Comparison of ENCODE assay signal across 11 cellular contexts in genomic region chr7:120990468-120991118, GRCh38. TPM values are rescaled to one million over a fixed set of nuclear protein-coding genes. Genes with fewer than 3 reads are reported as not detected.
A peak's percentile ranks its signal among the peaks of the same experiment; 100 is the strongest.
DNase-seq lines count a peak whose midpoint lies in the region; ATAC-seq and TF ChIP-seq lines count a peak whose summit lies in the region.
"Had no signal": no experiment of that assay in that cellular context is flagged by ENCODE, and none has a peak within 500 bp of the region (broad histone marks: within the 10 kb centered on the region; RNA-seq: fewer than 3 reads in every experiment).

No MANE protein-coding gene starts in this region.

- H3K4me2 ChIP-seq in PC-3 (ENCODE audit: low read length) (peak overlapping the region; percentile 95), hepatocyte (peak overlapping the region; percentile 86)

- H3K27ac ChIP-seq in PC-3 (ENCODE audit: low read length): no peak overlapping the region
- H3K27ac ChIP-seq in hepatocyte: peak overlapping the region; percentile 89
- H3K27ac ChIP-seq in spleen: peak overlapping the region in 7 of 8 donors; percentile 79 to 87 (median 84)
- H3K27ac ChIP-seq in A673 (ENCODE audit: low read depth, low read length, poor library complexity, severe bottlenecking): no peak overlapping the region

- H3K4me1 ChIP-seq in PC-3 (ENCODE audit: insufficient read depth, low read length): peaks cover 40% of the 10 kb centered on the region
- H3K4me1 ChIP-seq in hepatocyte (ENCODE audit: insufficient read depth): peaks cover 3% of the 10 kb centered on the region
- peaks cover 9 to 69% (median 34%) of the 10 kb centered on the region in 6 donors for H3K4me1 ChIP-seq in spleen
- peaks cover 44% of the 10 kb centered on the region for H3K4me1 ChIP-seq in A673 (ENCODE audit: insufficient read depth, low read length, poor library complexity, severe bottlenecking)

- CTCF ChIA-PET in PC-3 (lab: Charles Lee): interaction anchor here (0.5 to 0.7 kb wide), 2 partner anchors 208 to 615 kb away, joined by 3 to 4 read pairs; no protein-coding TSS in a partner anchor
- CTCF ChIA-PET in A673 (lab: Charles Lee): no interaction called here

- ATAC-seq in PC-3 (no peak), HG02759 (IDR thresholded peaks at IDR 0.05; ENCODE audit: unreplicated experiment) (no peak)
- ATAC-seq: Panc1, WTC11 had no signal

- H4K20me1 ChIP-seq in PC-3 (ENCODE audit: low read length) (no peaks in the 10 kb centered on the region), hepatocyte (ENCODE audit: insufficient read depth, poor library complexity, severe bottlenecking) (no peaks in the 10 kb centered on the region)

- H3K9me2 ChIP-seq in PC-3 (replicated peaks; ENCODE audit: low read length) (no peaks in the 10 kb centered on the region), hepatocyte (replicated peaks; ENCODE audit: insufficient read depth) (no peaks in the 10 kb centered on the region)

- POLR2A ChIA-PET in PC-3 (lab: Charles Lee; ENCODE audit: unreplicated experiment) (no interaction called here), A673 (lab: Charles Lee; ENCODE audit: low non-redundant PET) (no interaction called here)

- WGBS in hepatocyte (ENCODE audit: low lambda C conversion rate, missing lambda C conversion rate): 59% methylated on average over 6 of the region's 6 CpGs
- 37 to 84% (median 66%) methylated on average over 6 of the region's 6 CpGs for WGBS in spleen, 5 donors

- H2AFZ ChIP-seq in PC-3 (ENCODE audit: low read length) (peak overlapping the region; percentile 69; the same call in 1 of the 2 replicates), hepatocyte (no peak overlapping the region)

- H3K36me3 ChIP-seq in PC-3 (ENCODE audit: low read depth, low read length) (no peaks in the 10 kb centered on the region; the same call in 1 of the 2 replicates), hepatocyte (replicated peaks; ENCODE audit: insufficient read depth, low read depth) (no peaks in the 10 kb centered on the region), spleen (no peaks in the 10 kb centered on the region), A673 (ENCODE audit: insufficient read depth, low read length, poor library complexity, severe bottlenecking) (no peaks in the 10 kb centered on the region)

- TF ChIP-seq POLR2A in spleen (IDR thresholded peaks at IDR 0.05): no peak

- no peaks in the 10 kb centered on the region for H3F3A ChIP-seq in PC-3 (ENCODE audit: low read length, unreplicated experiment)

- DNase-seq in ELR (ENCODE audit: low read depth) (peak; percentile 50), PC-3 (no peak), hepatocyte (ENCODE audit: low spot score) (no peak), spleen (no peak), A673 (ENCODE audit: low spot score) (no peak)
- DNase-seq in activated CD4-positive, CD25-positive, alpha-beta regulatory T cell (lab: John Stamatoyannopoulos, UW): no peak
- no peak for DNase-seq in activated CD4-positive, alpha-beta T cell treated with anti-CD3 and anti-CD28 coated beads, Interleukin-2, amount 50 U/mL, for 4 hours
- DNase-seq: NCI-H2029 treated with DMSO at 0.1 percent for 48 hours had no signal

- BruUV-seq in PC-3 (replicated peaks; lab: Mats Ljungman, UMichigan): no TSS peak
- BruUV-seq in A673 (replicated peaks; lab: Mats Ljungman, UMichigan): no TSS peak

- TF ChIP-seq CTCF in PC-3 (conservative IDR thresholded peaks at IDR 0.05; ENCODE audit: low read depth, low read length) (no peak), hepatocyte (IDR thresholded peaks at IDR 0.05; ENCODE audit: poor library complexity) (no peak), spleen (IDR thresholded peaks at IDR 0.05 in 8 of 11, conservative IDR thresholded peaks at IDR 0.05 in 3 of 11) (no peak), A673 (conservative IDR thresholded peaks at IDR 0.05; ENCODE audit: low read depth, low read length) (no peak)

- H3K9ac ChIP-seq in PC-3 (ENCODE audit: low read length): no peak overlapping the region

- H3K9me3 ChIP-seq in PC-3 (ENCODE audit: low read length) (no peaks in the 10 kb centered on the region), hepatocyte (ENCODE audit: low read depth) (no peaks in the 10 kb centered on the region), spleen (no peaks in the 10 kb centered on the region), A673 (ENCODE audit: low read depth, low read length, poor library complexity, severe bottlenecking) (no peaks in the 10 kb centered on the region)

- H3K79me2 ChIP-seq in PC-3 (ENCODE audit: low read length) (no peaks in the 10 kb centered on the region), hepatocyte (peaks cover 34% of the 10 kb centered on the region)

- H3K27me3 ChIP-seq in PC-3 (ENCODE audit: low read length): no peaks in the 10 kb centered on the region
- H3K27me3 ChIP-seq in hepatocyte: no peaks in the 10 kb centered on the region
- H3K27me3 ChIP-seq in spleen (replicated peaks in 1 of 7): peaks cover 0 to 33% (median 5%) of the 10 kb centered on the region in 7 donors
- H3K27me3 ChIP-seq in A673 (replicated peaks; ENCODE audit: insufficient read depth, low read depth, low read length, poor library complexity): no peaks in the 10 kb centered on the region

- H3K4me3 ChIP-seq in PC-3 (ENCODE audit: low read length) (peak overlapping the region; percentile 67; the same call in 1 of the 2 replicates), hepatocyte (peak overlapping the region; percentile 11), spleen (peak overlapping the region; percentile 5 to 68 (median 44)), A673 (ENCODE audit: low read depth, low read length, poor library complexity, severe bottlenecking) (no peak overlapping the region)

- intact Hi-C loops in PC-3 (cut with micrococcal nuclease): no loop called here
- intact Hi-C loops in spleen (cut with DNase I; ENCODE audit: low total_unique reads): no loop called here
- intact Hi-C loops in A673 (cut with micrococcal nuclease; ENCODE audit: unreplicated experiment): loop anchor here (10.0 kb wide), 1 partner anchor 554 kb away; no protein-coding TSS in a partner anchor

RNA-seq across cellular contexts. Expression of gene CPED1, which starts 2.1 kb away (rescaled TPM):
- total RNA-seq in PC-3 (2014; rRNA removed) (1.8 and 2.2 TPM in 2 replicates), hepatocyte (29.4 and 30.5 TPM in 2 replicates), spleen (10 to 100 TPM; 32.3 to 81.6 (median 49.5) TPM), A673 (2021) (0.15 TPM in 1 of 2 replicates, not detected in the other)
- polyA plus RNA-seq in hepatocyte (8.1 and 10.1 TPM in 2 replicates), spleen (1 to 10 TPM; 1.5 to 3.0 (median 2.8) TPM)

RNA-seq across cellular contexts. Expression of gene ING3, which starts 40.0 kb away (rescaled TPM):
- total RNA-seq in PC-3 (2014; rRNA removed): 12.4 and 12.8 TPM in 2 replicates
- 21.0 and 29.6 TPM in 2 replicates for total RNA-seq in hepatocyte
- polyA plus RNA-seq in hepatocyte: 14.1 and 17.6 TPM in 2 replicates
- total RNA-seq in spleen: 10 to 100 TPM; 21.7 to 40.9 (median 31.9) TPM
- polyA plus RNA-seq in spleen: 10 to 100 TPM; 10.2 to 16.9 (median 10.6) TPM
- total RNA-seq in A673 (2021): 12.1 and 16.1 TPM in 2 replicates

Comparison
In these comparisons a context has a peak if more than half of its experiments do, and no peak if none do; other contexts are left out.
1. H3K27ac ChIP-seq: peak in hepatocyte (single experiment) and spleen (7 of 8); none in PC-3 (single experiment) and A673 (single experiment).